Comparison of ENCODE assay signal across 21 cellular contexts in genomic region chr3:71348831-71349230, GRCh38.
"Had no signal": no experiment of that assay in that cellular context is flagged by ENCODE, and none has a peak within 500 bp of the region (broad histone marks: within the 10 kb centered on the region; RNA-seq: fewer than 3 reads in every experiment).

No MANE protein-coding gene starts in this region.

- H3K4me3 Mint-ChIP-seq: endodermal cell, natural killer cell, neural crest cell had no signal

- H3K27ac Mint-ChIP-seq: endodermal cell, natural killer cell had no signal

- ATAC-seq: foreskin keratinocyte, left cardiac atrium, lower lobe of right lung, natural killer cell, sciatic nerve, upper lobe of right lung had no signal

- H3K27me3 ChIP-seq: colonic mucosa, foreskin keratinocyte, hepatocyte, tibial artery, upper lobe of right lung, vagina had no signal

- H3K4me1 ChIP-seq: colonic mucosa, foreskin keratinocyte, lower lobe of right lung, upper lobe of right lung had no signal

- H3K27me3 Mint-ChIP-seq: memory B cell had no signal

- H3K4me1 Mint-ChIP-seq: endodermal cell, neural crest cell had no signal

- H3K36me3 ChIP-seq: colonic mucosa, left ventricle myocardium inferior, lower lobe of right lung, tibial artery, upper lobe of right lung, vagina had no signal

- DNase-seq: colonic mucosa; effector CD4-positive, alpha-beta T cell; endodermal cell; erythroblast; foreskin keratinocyte; kidney; left cardiac atrium; left ventricle myocardium inferior; lower lobe of right lung; midbrain; natural killer cell; posterior cingulate gyrus; stimulated activated CD4-positive, alpha-beta T cell treated with anti-CD3 and anti-CD28 coated beads, Interleukin-2, amount 100 ng/mL, for 24 hours; stimulated activated naive CD4-positive, alpha-beta T cell treated with Interleukin-2 at 50 U/mL for 16 hours; tibial artery; upper lobe of right lung had no signal

- H3K4me3 ChIP-seq: colonic mucosa, hepatocyte, left ventricle myocardium inferior, lower lobe of right lung, tibial artery, upper lobe of right lung, vagina had no signal

- H3K27ac ChIP-seq: colonic mucosa, foreskin keratinocyte, hepatocyte, left ventricle myocardium inferior, lower lobe of right lung, tibial artery, upper lobe of right lung, vagina had no signal

- H3K9me3 Mint-ChIP-seq: endodermal cell, memory B cell, natural killer cell, neural crest cell had no signal

- H3K9me3 ChIP-seq: colonic mucosa, left ventricle myocardium inferior, lower lobe of right lung, tibial artery, upper lobe of right lung, vagina had no signal

- H3K36me3 Mint-ChIP-seq: natural killer cell had no signal
